In the genomic region with DNA sequence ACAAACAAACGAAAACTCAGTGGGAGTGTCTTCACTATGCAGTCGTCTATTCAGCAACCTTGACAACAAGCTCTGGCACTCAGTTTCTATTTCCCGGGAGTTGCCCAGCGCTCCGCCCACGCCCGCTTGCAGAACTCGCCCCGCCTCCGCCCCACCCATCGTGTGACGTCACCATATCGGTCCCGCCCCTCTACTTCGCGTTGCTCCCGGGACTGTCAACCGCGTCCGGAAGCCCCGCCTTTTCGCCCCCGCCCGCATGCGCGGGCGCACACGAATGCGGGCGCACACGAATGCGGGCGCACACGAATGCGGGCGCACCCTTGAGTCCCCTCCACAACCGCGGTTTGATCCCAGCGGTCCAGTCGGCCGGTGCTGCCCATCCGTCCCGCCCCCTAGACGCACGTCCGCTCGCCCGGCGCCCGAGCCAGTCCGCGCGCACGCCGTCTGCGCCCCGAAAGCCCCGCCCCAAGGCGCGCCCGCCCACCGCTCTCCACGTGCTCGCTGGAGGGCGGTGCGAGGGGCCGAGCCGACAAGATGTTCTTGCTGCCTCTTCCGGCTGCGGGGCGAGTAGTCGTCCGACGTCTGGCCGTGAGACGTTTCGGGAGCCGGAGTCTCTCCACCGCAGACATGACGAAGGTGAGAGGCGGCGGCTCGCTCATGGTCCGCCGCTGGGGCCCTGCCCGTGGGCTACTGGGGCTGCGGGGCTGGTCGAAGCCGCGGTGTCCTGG, we compare ENCODE assay signal across 8 cellular contexts. TPM values are rescaled to one million over a fixed set of nuclear protein-coding genes. Genes with fewer than 3 reads are reported as not detected.
DNase-seq lines count a peak whose midpoint lies in the region; ATAC-seq lines count a peak whose summit lies in the region.

LAP3 (plus strand) TSS at position 267 of the 728 bp plus-strand sequence; CDS start at position 535, 268 bp downstream.

- peaks cover 18% of the 10 kb centered on the region for H3K79me1 ChIP-seq in mesenchymal stem cell (replicated peaks; ENCODE audit: low read length, poor library complexity, severe bottlenecking)

- H2BK5ac ChIP-seq in mesenchymal stem cell (ENCODE audit: low read depth, low read length, poor library complexity, severe bottlenecking), result no peak within 1 kb of the TSS

- peak within 1 kb of the TSS; percentile 41 to 59 for H3K23ac ChIP-seq in mesenchymal stem cell (ENCODE audit: low read length in 2 of 2)

- H3K36me3 ChIP-seq in endocrine pancreas (ENCODE audit: control insufficient read depth, insufficient read depth, low read length) (no peaks in the 10 kb centered on the region), mesenchymal stem cell (ENCODE audit: control insufficient read depth in 1 of 2, insufficient read depth in 2 of 2, low read depth in 1 of 2, low read length in 2 of 2) (peaks cover 1 to 18% of the 10 kb centered on the region in 2 experiments)

- H2BK12ac ChIP-seq in mesenchymal stem cell (ENCODE audit: low read length in 2 of 2), result no peak within 1 kb of the TSS

- no peaks in the 10 kb centered on the region for H3K9me3 Mint-ChIP-seq in activated CD8-positive, alpha-beta memory T cell treated with anti-CD3 and anti-CD28 coated beads, Interleukin-2, amount 10 ng/mL, durations not matched to agents 7 days and 5 days (ENCODE audit: low read depth)

- H3K27ac Mint-ChIP-seq in activated CD8-positive, alpha-beta memory T cell treated with anti-CD3 and anti-CD28 coated beads, Interleukin-2, amount 10 ng/mL, durations not matched to agents 7 days and 5 days, result peak within 1 kb of the TSS; percentile 100

- peaks cover 43% of the 10 kb centered on the region for H3K4me1 Mint-ChIP-seq in activated CD8-positive, alpha-beta memory T cell treated with anti-CD3 and anti-CD28 coated beads, Interleukin-2, amount 10 ng/mL, durations not matched to agents 7 days and 5 days

- peak within 1 kb of the TSS; percentile 92 for H3K4me3 Mint-ChIP-seq in activated CD8-positive, alpha-beta memory T cell treated with anti-CD3 and anti-CD28 coated beads, Interleukin-2, amount 10 ng/mL, durations not matched to agents 7 days and 5 days

- H3K4me1 ChIP-seq in endocrine pancreas (ENCODE audit: control insufficient read depth, insufficient read depth, low read length) (no peaks in the 10 kb centered on the region), mesenchymal stem cell (ENCODE audit: control insufficient read depth, insufficient read depth, low read depth, low read length) (peaks cover 11% of the 10 kb centered on the region)

- H3K9me3 ChIP-seq in endocrine pancreas (ENCODE audit: control insufficient read depth, low read length), result no peaks in the 10 kb centered on the region
- no peaks in the 10 kb centered on the region for H3K9me3 ChIP-seq in mesenchymal stem cell (ENCODE audit: control insufficient read depth, low read length)

- H3K27me3 Mint-ChIP-seq in activated CD8-positive, alpha-beta memory T cell treated with anti-CD3 and anti-CD28 coated beads, Interleukin-2, amount 10 ng/mL, durations not matched to agents 7 days and 5 days, result no peaks in the 10 kb centered on the region

- H3K9ac ChIP-seq in endocrine pancreas (ENCODE audit: control insufficient read depth, insufficient read depth, low read length) (peak within 1 kb of the TSS; percentile 49), mesenchymal stem cell (ENCODE audit: low read length) (peak within 1 kb of the TSS; percentile 95)

- peak within 1 kb of the TSS; percentile 79 for H2AFZ ChIP-seq in mesenchymal stem cell (ENCODE audit: low read depth, low read length)

- H2BK15ac ChIP-seq in mesenchymal stem cell (ENCODE audit: low read depth, poor library complexity, severe bottlenecking), result peak within 1 kb of the TSS; percentile 82

- ATAC-seq in GM21360 (IDR thresholded peaks at IDR 0.05; ENCODE audit: unreplicated experiment), result peak; percentile 74
- ATAC-seq in activated CD8-positive, alpha-beta memory T cell treated with anti-CD3 and anti-CD28 coated beads, Interleukin-2, amount 10 ng/mL, durations not matched to agents 7 days and 5 days, result peak; percentile 87

- peak within 1 kb of the TSS in 1 of 2 experiments; percentile 82 for H3K4ac ChIP-seq in mesenchymal stem cell (ENCODE audit: low read depth in 1 of 2, low read length in 2 of 2)

- H3K36me3 Mint-ChIP-seq in activated CD8-positive, alpha-beta memory T cell treated with anti-CD3 and anti-CD28 coated beads, Interleukin-2, amount 10 ng/mL, durations not matched to agents 7 days and 5 days, result peaks cover 38% of the 10 kb centered on the region

- H3K27me3 ChIP-seq in endocrine pancreas (ENCODE audit: control insufficient read depth, insufficient read depth, low read length), result no peaks in the 10 kb centered on the region
- no peaks in the 10 kb centered on the region for H3K27me3 ChIP-seq in mesenchymal stem cell (ENCODE audit: control insufficient read depth in 1 of 2, insufficient read depth in 1 of 2, low read length in 2 of 2)

- H3K14ac ChIP-seq in mesenchymal stem cell (ENCODE audit: low read length in 2 of 2), result peak within 1 kb of the TSS in 1 of 2 experiments; percentile 62

- H2AK5ac ChIP-seq in mesenchymal stem cell (ENCODE audit: low read length, severe bottlenecking), result no peak within 1 kb of the TSS

- H3K18ac ChIP-seq in mesenchymal stem cell (ENCODE audit: low read depth in 1 of 2, low read length in 2 of 2), result peak within 1 kb of the TSS; percentile 81 to 91

- H4K91ac ChIP-seq in mesenchymal stem cell (ENCODE audit: low read length), result peak within 1 kb of the TSS; percentile 45

- under 1% methylated on average over 79 of the region's 90 CpGs for WGBS in mesenchymal stem cell

- DNase-seq in COLO829 (ENCODE audit: low spot score), result peak; percentile 96
- DNase-seq in HT1080 (ENCODE audit: low read depth), result peak; percentile 91
- DNase-seq in NOMO-1 treated with DMSO at 0.1 percent for 48 hours (lab: John Stamatoyannopoulos, UW; ENCODE audit: unreplicated experiment), result peak; percentile 94
- peak; percentile 99 for DNase-seq in activated CD8-positive, alpha-beta memory T cell treated with anti-CD3 and anti-CD28 coated beads, Interleukin-2, amount 10 ng/mL, durations not matched to agents 7 days and 5 days
- peak; percentile 95 for DNase-seq in mesenchymal stem cell
- peak; percentile 99 for DNase-seq in stimulated activated CD8-positive, alpha-beta memory T cell treated with anti-CD3 and anti-CD28 coated beads, Interleukin-12 subunit alpha, Interleukin-12 subunit beta, amount 100 ng/mL, for 4 hours (ENCODE audit: low read depth)

- peak within 1 kb of the TSS; percentile 68 for H3K4me3 ChIP-seq in endocrine pancreas (ENCODE audit: control insufficient read depth, insufficient read depth, low read length)
- H3K4me3 ChIP-seq in mesenchymal stem cell (ENCODE audit: insufficient read depth in 1 of 2, low read depth in 1 of 2, low read length in 2 of 2), result peak within 1 kb of the TSS; percentile 89 to 91

- H4K8ac ChIP-seq in mesenchymal stem cell (ENCODE audit: low read length), result peak within 1 kb of the TSS; percentile 59

- peak within 1 kb of the TSS; percentile 98 for H3K4me2 ChIP-seq in mesenchymal stem cell (ENCODE audit: low read length, poor library complexity, severe bottlenecking)

- H2BK120ac ChIP-seq in mesenchymal stem cell (ENCODE audit: low read depth, low read length), result no peak within 1 kb of the TSS

- CTCF ChIA-PET in activated CD8-positive, alpha-beta memory T cell treated with anti-CD3 and anti-CD28 coated beads, Interleukin-2, amount 10 ng/mL, durations not matched to agents 7 days and 5 days (lab: Charles Lee), result interaction anchor here (1.2 to 1.5 kb wide), 2 partner anchors 28 to 36 kb away, joined by 4 to 7 read pairs; no protein-coding TSS in a partner anchor

- H3K27ac ChIP-seq in mesenchymal stem cell (ENCODE audit: low read length, poor library complexity, severe bottlenecking), result peak within 1 kb of the TSS; percentile 74

RNA-seq across cellular contexts. Expression of gene LAP3, which starts in this region (rescaled TPM):
- total RNA-seq in HT1080 (2014; rRNA removed; shearing (Covaris generic)), result 92.5 and 93.4 TPM in 2 replicates
- polyA plus RNA-seq in HT1080 (2015; cell fraction: cytosol; rRNA removed), result 49.9 and 50.2 TPM in 2 replicates
- polyA plus RNA-seq in HT1080 (2015; cell fraction: nucleus; rRNA removed), result 53.9 and 56.8 TPM in 2 replicates
- total RNA-seq in activated CD8-positive, alpha-beta memory T cell treated with anti-CD3 and anti-CD28 coated beads, Interleukin-2, amount 10 ng/mL, durations not matched to agents 7 days and 5 days, result 100 to 1,000 TPM; 198 to 249 TPM
- 40.5 TPM for polyA plus RNA-seq in mesenchymal stem cell (2013, experiment 1 of 2)
- 39.6 TPM for polyA plus RNA-seq in mesenchymal stem cell (2013, experiment 2 of 2)

Comparison
In these comparisons a context has a peak if more than half of its experiments do, and no peak if none do; other contexts are left out.
1. Peak in every context shown above with its lines: DNase-seq, ATAC-seq, H3K4me3 ChIP-seq and H3K27ac ChIP-seq.